31 cellular contexts compared by ENCODE assay signal in the genomic region with DNA sequence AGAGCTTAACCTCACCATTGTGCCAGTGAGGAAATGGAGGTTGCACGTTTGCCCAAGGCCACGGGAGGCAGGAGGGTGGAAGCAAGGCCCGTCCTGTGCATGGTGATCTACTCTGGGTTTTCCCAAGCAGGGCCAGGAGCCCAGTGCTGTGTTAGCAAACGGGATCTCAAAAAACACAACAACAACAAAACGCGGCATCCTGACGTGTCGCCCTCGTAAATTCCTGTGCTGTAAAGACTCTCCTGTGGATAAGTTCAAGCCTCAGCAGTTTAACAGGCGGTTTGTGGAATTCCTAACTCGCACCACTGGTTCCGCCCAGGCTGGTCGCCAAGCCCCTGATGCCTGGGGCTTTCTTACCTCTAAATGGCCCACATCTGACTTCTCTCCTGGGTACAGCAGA. TPM values are rescaled to one million over a fixed set of nuclear protein-coding genes. Genes with fewer than 3 reads are reported as not detected.
"Had no signal": no experiment of that assay in that cellular context is flagged by ENCODE, and none has a peak within 500 bp of the region (broad histone marks: within the 10 kb centered on the region; RNA-seq: fewer than 3 reads in every experiment).

No MANE protein-coding gene starts in this region.

- H3K9me3 ChIP-seq: ascending aorta, left ventricle myocardium inferior, mucosa of descending colon, neutrophil, ovary, psoas muscle, right atrium auricular region, transverse colon had no signal

- ATAC-seq: activated CD4-positive, CD25-positive, alpha-beta regulatory T cell treated with anti-CD3 and anti-CD28 coated beads, Interleukin-2, amount 50 U/mL, for 24 hours; effector memory CD8-positive, alpha-beta T cell; mucosa of descending colon; natural killer cell treated with Interleukin-12 subunit alpha and Interleukin-12 subunit beta and Interleukin-15 and Interleukin-18, amount 100 ng/mL, for 72 hours; psoas muscle had no signal

- FAIRE-seq: TTC549 had no signal

- H3K4me1 ChIP-seq: ascending aorta, left ventricle myocardium inferior, psoas muscle, right atrium auricular region, transverse colon had no signal

- DNase-seq: activated CD4-positive, alpha-beta memory T cell treated with anti-CD3 and anti-CD28 coated beads for 36 hours; activated CD4-positive, alpha-beta T cell treated with anti-CD3 and anti-CD28 coated beads, Interleukin-2, amount 10 ng/mL, durations not matched to agents 24 days and 14 days; activated CD8-positive, alpha-beta memory T cell treated with anti-CD3 and anti-CD28 coated beads, Interleukin-2, amount 50 U/mL, for 4 hours; activated effector memory CD4-positive, alpha-beta T cell treated with anti-CD3 and anti-CD28 coated beads, Interleukin-2, amount 50 U/mL, for 16 hours; activated naive CD4-positive, alpha-beta T cell treated with anti-CD3 and anti-CD28 coated beads for 36 hours; activated naive CD8-positive, alpha-beta T cell treated with anti-CD3 and anti-CD28 coated beads, Interleukin-2, amount 10 ng/mL, durations not matched to agents 7 days and 5 days; activated T-cell treated with anti-CD3 and anti-CD28 coated beads, Interleukin-2, amount 50 U/mL, for 1 hour; cortex of kidney; effector memory CD8-positive, alpha-beta T cell; erythroblast; head of caudate nucleus; hippocampal formation; left ventricle myocardium inferior; ovary; psoas muscle; stimulated activated CD4-positive, alpha-beta T cell treated with anti-CD3 and anti-CD28 coated beads, Interleukin-2, amount 100 ng/mL, for 48 hours; stimulated activated naive CD4-positive, alpha-beta T cell treated with Interleukin-2 at 50 U/mL for 16 hours; T-helper 9 cell; transverse colon had no signal

- H3K27ac ChIP-seq: ascending aorta, left ventricle myocardium inferior, neutrophil, ovary, psoas muscle, right atrium auricular region, transverse colon, WERI-Rb-1 had no signal

- H3K36me3 ChIP-seq: ascending aorta, ovary, right atrium auricular region had no signal

- H3K4me3 ChIP-seq: ascending aorta, left ventricle myocardium inferior, lung, mucosa of descending colon, ovary, psoas muscle, right atrium auricular region, transverse colon had no signal

- H3K27me3 ChIP-seq: ascending aorta, neutrophil, ovary, right atrium auricular region, transverse colon had no signal

RNA-seq across cellular contexts. Expression of a gene that starts 39.1 kb away (rescaled TPM):
- total RNA-seq: activated CD4-positive, alpha-beta memory T cell treated with anti-CD3 and anti-CD28 coated beads for 36 hours; activated CD4-positive, alpha-beta T cell treated with anti-CD3 and anti-CD28 coated beads, Interleukin-2, amount 10 ng/mL, durations not matched to agents 24 days and 14 days; activated CD8-positive, alpha-beta memory T cell treated with anti-CD3 and anti-CD28 coated beads for 36 hours; activated naive CD4-positive, alpha-beta T cell treated with anti-CD3 and anti-CD28 coated beads for 36 hours; activated naive CD8-positive, alpha-beta T cell treated with anti-CD3 and anti-CD28 coated beads, Interleukin-2, amount 10 ng/mL, durations not matched to agents 7 days and 5 days; activated T-helper 1 cell treated with anti-CD3 and anti-CD28 coated beads, Interleukin-12 subunit alpha, Interleukin-12 subunit beta, Interleukin-2, Interleukin-4 antibody, amounts not matched to agents 30 ng/mL and 10 ng/mL and 1 ng/mL, durations not matched to agents 14 hours and 24 hours and 36 hours; ascending aorta; natural killer cell treated with Interleukin-12 subunit alpha and Interleukin-12 subunit beta and Interleukin-15 and Interleukin-18, amount 100 ng/mL, for 72 hours; temporal lobe had no signal
